ENCODE assay signal across 10 cellular contexts in the genomic region with DNA sequence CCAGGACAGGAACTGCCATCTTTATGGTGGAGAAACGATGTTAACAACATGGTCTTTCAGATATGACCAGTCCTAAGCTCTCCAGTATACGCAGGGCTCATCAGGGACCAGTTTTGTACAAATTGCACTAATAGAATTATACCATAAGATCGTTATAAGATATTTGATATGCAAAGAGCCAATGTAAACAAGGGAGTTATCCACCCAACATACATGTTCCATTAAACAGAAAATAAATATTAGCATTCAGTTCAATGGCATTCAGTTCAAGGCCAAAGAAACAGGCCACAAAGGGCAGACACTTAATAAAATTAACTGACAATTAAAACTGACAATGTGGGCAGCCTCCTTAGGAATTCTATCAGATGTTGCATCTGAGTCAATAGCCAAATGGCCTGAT. TPM values are rescaled to one million over a fixed set of nuclear protein-coding genes. Genes with fewer than 3 reads are reported as not detected.
DNase-seq lines count a peak whose midpoint lies in the region; ATAC-seq and TF ChIP-seq lines count a peak whose summit lies in the region.
"Had no signal": no experiment of that assay in that cellular context is flagged by ENCODE, and none has a peak within 500 bp of the region (broad histone marks: within the 10 kb centered on the region; RNA-seq: fewer than 3 reads in every experiment).

No MANE protein-coding gene starts in this region.

- H3K4me3 Mint-ChIP-seq in central memory CD8-positive, alpha-beta T cell = peak overlapping the region; percentile 89
- peak overlapping the region in 7 of 10 donors; percentile 25 to 96 (median 78) for H3K4me3 Mint-ChIP-seq in naive thymus-derived CD4-positive, alpha-beta T cell

- in situ Hi-C loops in KBM-7 (cut with MboI; ENCODE audit: low pct_unique_long_range_greater_than_20kb, low sequenced_read_pairs) = no loop called here

- H3K4me1 ChIP-seq in BE2C = no peaks in the 10 kb centered on the region; the same call in 1 of the 2 replicates
- peaks cover 4 to 9% of the 10 kb centered on the region in 2 donors for H3K4me1 ChIP-seq in naive thymus-derived CD4-positive, alpha-beta T cell (ENCODE audit: control insufficient read depth in 2 of 2, insufficient read depth in 2 of 2, low read length in 2 of 2)

- no peaks in the 10 kb centered on the region for H3K9me3 ChIP-seq in BE2C
- H3K9me3 ChIP-seq in naive thymus-derived CD4-positive, alpha-beta T cell (ENCODE audit: control insufficient read depth in 2 of 3, low read length in 3 of 3) = no peaks in the 10 kb centered on the region

- no peaks in the 10 kb centered on the region for H3K27me3 Mint-ChIP-seq in central memory CD8-positive, alpha-beta T cell
- H3K27me3 Mint-ChIP-seq in naive thymus-derived CD4-positive, alpha-beta T cell = peaks cover 0 to 17% (median 10%) of the 10 kb centered on the region in 5 donors

- no peaks in the 10 kb centered on the region for H3K9me3 Mint-ChIP-seq in central memory CD8-positive, alpha-beta T cell
- peaks cover 0 to 2% (median 0%) of the 10 kb centered on the region in 11 donors for H3K9me3 Mint-ChIP-seq in naive thymus-derived CD4-positive, alpha-beta T cell

- no peak for TF ChIP-seq CTCF in BE2C (IDR thresholded peaks at IDR 0.05; ENCODE audit: low read depth, low read length)

- no peak for ATAC-seq in central memory CD8-positive, alpha-beta T cell (replicated peaks; ENCODE audit: extremely low read depth, poor library complexity, severe bottlenecking)
- ATAC-seq in naive thymus-derived CD4-positive, alpha-beta T cell = no peak
- ATAC-seq in HG02884 (IDR thresholded peaks at IDR 0.05; ENCODE audit: unreplicated experiment) (no peak), GM18858 (IDR thresholded peaks at IDR 0.05; ENCODE audit: unreplicated experiment) (no peak), GM21529 (IDR thresholded peaks at IDR 0.05; ENCODE audit: unreplicated experiment) (no peak), HG03025 (IDR thresholded peaks at IDR 0.05; ENCODE audit: low FRiP score, unreplicated experiment) (no peak)

- no peaks in the 10 kb centered on the region for H3K36me3 Mint-ChIP-seq in central memory CD8-positive, alpha-beta T cell (ENCODE audit: insufficient read depth)
- H3K36me3 Mint-ChIP-seq in naive thymus-derived CD4-positive, alpha-beta T cell = no peaks in the 10 kb centered on the region

- no peaks in the 10 kb centered on the region for H3K27me3 ChIP-seq in BE2C
- H3K27me3 ChIP-seq in naive thymus-derived CD4-positive, alpha-beta T cell (ENCODE audit: control insufficient read depth in 2 of 2, insufficient read depth in 2 of 2, low read length in 2 of 2) = no peaks in the 10 kb centered on the region

- DNase-seq in BE2C (no peak), KBM-7 (peak; percentile 22)
- DNase-seq in central memory CD8-positive, alpha-beta T cell (ENCODE audit: low spot score in 2 of 2) = no peak
- DNase-seq in naive thymus-derived CD4-positive, alpha-beta T cell = no peak
- DNase-seq: activated CD8-positive, alpha-beta memory T cell treated with anti-CD3 and anti-CD28 coated beads, Interleukin-2, amount 50 U/mL, for 48 hours; NCI-H1092 treated with DMSO at 0.1 percent for 48 hours had no signal

- H3K4me3 ChIP-seq in BE2C (ENCODE audit: low read depth, low read length) = peak overlapping the region; percentile 80
- H3K4me3 ChIP-seq in naive thymus-derived CD4-positive, alpha-beta T cell (ENCODE audit: low read length) = no peak overlapping the region

- H3K27ac ChIP-seq in naive thymus-derived CD4-positive, alpha-beta T cell (ENCODE audit: low read depth, low read length) = no peak overlapping the region

- no peaks in the 10 kb centered on the region for H3K36me3 ChIP-seq in BE2C
- no peaks in the 10 kb centered on the region for H3K36me3 ChIP-seq in naive thymus-derived CD4-positive, alpha-beta T cell (ENCODE audit: control insufficient read depth in 2 of 3, insufficient read depth in 3 of 3, low read length in 3 of 3)

- POLR2A ChIA-PET in naive thymus-derived CD4-positive, alpha-beta T cell (lab: Charles Lee) = no interaction called here

- peaks cover 53% of the 10 kb centered on the region for H3K4me1 Mint-ChIP-seq in central memory CD8-positive, alpha-beta T cell
- peaks cover 25 to 54% (median 30%) of the 10 kb centered on the region in 7 donors for H3K4me1 Mint-ChIP-seq in naive thymus-derived CD4-positive, alpha-beta T cell

- H3K27ac Mint-ChIP-seq in central memory CD8-positive, alpha-beta T cell (ENCODE audit: low read depth) = peak overlapping the region; percentile 52
- H3K27ac Mint-ChIP-seq in naive thymus-derived CD4-positive, alpha-beta T cell = peak overlapping the region in 1 of 9 donors; percentile 61

- CTCF ChIA-PET in naive thymus-derived CD4-positive, alpha-beta T cell (lab: Charles Lee) = interaction anchor here (1.1 kb wide), 1 partner anchor 90 kb away, joined by 3 read pairs; a partner anchor contains a TSS

- intact Hi-C loops in naive thymus-derived CD4-positive, alpha-beta T cell (cut with micrococcal nuclease) = loop anchor here (2.0 to 10.0 kb wide), 5 partner anchors 20 to 1948 kb away; a partner anchor contains a TSS

RNA-seq across cellular contexts. Expression of a gene that starts 2.6 kb away (rescaled TPM):
- polyA plus RNA-seq in BE2C (2012; ENCODE audit: insufficient read depth, insufficient read length, low read depth) = 14.1 TPM
- 10 to 100 TPM in 1 of 5 experiments, 1 to 10 TPM in 2, under 1 TPM in 2; 0.73 to 10.8 (median 2.0) TPM for total RNA-seq in naive thymus-derived CD4-positive, alpha-beta T cell
- under 1 TPM in 1 of 2 donors, not detected in 1; 0.24 TPM for polyA plus RNA-seq in naive thymus-derived CD4-positive, alpha-beta T cell
